Comparison of ENCODE assay signal across 9 cellular contexts in the genomic region with DNA sequence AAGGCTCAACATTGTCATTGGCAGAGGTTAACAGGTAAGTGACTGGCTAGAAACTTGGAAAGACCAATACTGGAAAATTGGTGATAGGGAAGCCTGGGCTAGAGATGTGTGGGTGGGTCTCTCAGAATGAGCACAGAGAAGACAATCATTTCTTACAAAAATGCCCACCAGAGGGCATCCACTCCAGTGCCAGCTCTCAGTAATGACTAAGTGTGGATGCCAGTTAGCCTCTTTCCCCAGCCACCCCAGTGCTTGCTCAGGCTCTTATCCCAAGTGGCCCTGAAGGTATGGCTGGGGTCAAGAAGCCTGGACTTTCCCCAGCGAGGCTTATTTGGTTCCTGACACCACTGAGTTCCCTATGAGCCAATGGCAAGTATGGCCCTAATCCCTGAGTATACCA.
DNase-seq lines count a peak whose midpoint lies in the region; ATAC-seq, FAIRE-seq and TF ChIP-seq lines count a peak whose summit lies in the region.
"Had no signal": no experiment of that assay in that cellular context is flagged by ENCODE, and none has a peak within 500 bp of the region (broad histone marks: within the 10 kb centered on the region; RNA-seq: fewer than 3 reads in every experiment).

No MANE protein-coding gene starts in this region.

- no peak for FAIRE-seq in keratinocyte (lab: Jason Lieb, UNC)

- no peaks in the 10 kb centered on the region for H3K27me3 ChIP-seq in keratinocyte (ENCODE audit: control insufficient read depth, extremely low read depth, insufficient read depth, low read length)

- no peak overlapping the region for H3K4me3 ChIP-seq in keratinocyte (ENCODE audit: control insufficient read depth in 2 of 3, extremely low read depth in 1 of 3, insufficient read depth in 2 of 3, low read depth in 1 of 3, low read length in 3 of 3)
- H3K4me3 ChIP-seq: thoracic aorta had no signal

- H3K27ac ChIP-seq in RWPE1 = no peak overlapping the region
- H3K27ac ChIP-seq in keratinocyte (ENCODE audit: control insufficient read depth, insufficient read depth, low read length) = no peak overlapping the region
- H3K27ac ChIP-seq: thoracic aorta had no signal

- dilution Hi-C loops in keratinocyte (cut with MboI; ENCODE audit: extremely low pct_ligation_motif_present, low sequenced_read_pairs) = no loop called here

- H3K36me3 ChIP-seq in keratinocyte (ENCODE audit: control insufficient read depth in 2 of 2, extremely low read depth in 1 of 2, insufficient read depth in 2 of 2, low read length in 2 of 2) = no peaks in the 10 kb centered on the region
- H3K36me3 ChIP-seq: thoracic aorta had no signal

- no peaks in the 10 kb centered on the region for H4K20me1 ChIP-seq in keratinocyte (ENCODE audit: control insufficient read depth, extremely low read depth, insufficient read depth, low read length)

- peak; percentile 20; the same call in 1 of the 2 replicates for TF ChIP-seq CTCF in RWPE1 (conservative IDR thresholded peaks at IDR 0.05; ENCODE audit: low read depth)
- peak; percentile 33 to 61 (median 59) for TF ChIP-seq CTCF in keratinocyte (optimal IDR thresholded peaks at IDR 0.05 in 1 of 3, IDR thresholded peaks at IDR 0.05 in 1 of 3, conservative IDR thresholded peaks at IDR 0.05 in 1 of 3; ENCODE audit: extremely low read depth in 1 of 3, insufficient read depth in 2 of 3, low read length in 3 of 3)

- no peak overlapping the region for H3K4me2 ChIP-seq in keratinocyte (ENCODE audit: control insufficient read depth, extremely low read depth, insufficient read depth, low read depth, low read length)

- no peaks in the 10 kb centered on the region for H3K9me3 ChIP-seq in keratinocyte (ENCODE audit: control insufficient read depth, low read depth, low read length)
- H3K9me3 ChIP-seq: thoracic aorta had no signal

- H3K79me2 ChIP-seq in keratinocyte (ENCODE audit: control insufficient read depth, insufficient read depth, low read length) = no peaks in the 10 kb centered on the region

- H2AFZ ChIP-seq in keratinocyte (ENCODE audit: control insufficient read depth, low read length) = no peak overlapping the region

- ATAC-seq in GM21390 (IDR thresholded peaks at IDR 0.05; ENCODE audit: unreplicated experiment) (peak; percentile 55), HG02973 (IDR thresholded peaks at IDR 0.05; ENCODE audit: unreplicated experiment) (no peak), HG03442 (IDR thresholded peaks at IDR 0.05; ENCODE audit: unreplicated experiment) (no peak), GM18858 (IDR thresholded peaks at IDR 0.05; ENCODE audit: unreplicated experiment) (no peak)

- no peaks in the 10 kb centered on the region for H3K9me1 ChIP-seq in keratinocyte (ENCODE audit: control insufficient read depth, extremely low read depth, insufficient read depth, low read length)

- H3K4me1 ChIP-seq in keratinocyte (ENCODE audit: control insufficient read depth, extremely low read depth, insufficient read depth, low read length) = no peaks in the 10 kb centered on the region

- H3K9ac ChIP-seq in keratinocyte (ENCODE audit: control insufficient read depth, extremely low read depth, insufficient read depth, low read length) = no peak overlapping the region

- CTCF ChIA-PET in RWPE1 (lab: Yijun Ruan, JAX) = interaction anchor here (0.6 to 1.8 kb wide), 2 partner anchors 406 to 437 kb away, joined by 4 to 12 read pairs; no protein-coding TSS in a partner anchor

- POLR2A ChIA-PET in RWPE1 (lab: Yijun Ruan, JAX; ENCODE audit: low non-redundant PET) = no interaction called here

- DNase-seq in NCI-H1105 treated with DMSO at 0.1 percent for 48 hours (lab: John Stamatoyannopoulos, UW) (peak; percentile 40), NCI-H1105 (lab: John Stamatoyannopoulos, UW) (no peak), RWPE1 (ENCODE audit: low spot score) (peak; percentile 33), keratinocyte (ENCODE audit: low read depth, low spot score) (peak; percentile 2)
